In the genomic region with DNA sequence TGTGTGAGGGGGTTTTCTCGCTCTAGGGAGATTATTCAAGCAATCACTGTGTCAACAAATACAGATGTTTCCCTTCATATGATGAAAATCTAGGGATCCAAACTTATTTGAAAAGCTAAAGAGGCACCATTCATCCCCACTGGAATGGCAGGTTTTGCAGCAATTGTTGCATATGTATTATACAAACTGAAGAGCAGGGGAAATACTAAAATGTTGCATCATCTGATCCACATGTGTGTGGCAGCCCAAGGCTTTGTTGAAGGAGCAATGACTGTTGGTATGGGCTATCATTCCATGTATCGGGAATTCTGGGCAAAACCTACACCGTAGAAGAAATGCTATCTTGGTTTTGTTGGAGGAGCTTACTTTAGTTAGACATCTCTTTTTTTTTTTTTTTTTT, we compare ENCODE assay signal across 33 cellular contexts. TPM values are rescaled to one million over a fixed set of nuclear protein-coding genes. Genes with fewer than 3 reads are reported as not detected.
DNase-seq lines count a peak whose midpoint lies in the region; ATAC-seq, FAIRE-seq and TF ChIP-seq lines count a peak whose summit lies in the region.
"Had no signal": no experiment of that assay in that cellular context is flagged by ENCODE, and none has a peak within 500 bp of the region (broad histone marks: within the 10 kb centered on the region; RNA-seq: fewer than 3 reads in every experiment).

No MANE protein-coding gene starts in this region.

- TF ChIP-seq RAD21 in HepG2 (CRISPR knock-in tag; IDR thresholded peaks at IDR 0.05): no peak

- CTCF ChIA-PET in HepG2 (lab: Yijun Ruan, JAX; ENCODE audit: low intra/inter-chr PET ratio, low total read pairs): no interaction called here
- CTCF ChIA-PET in WTC11 (lab: Charles Lee): interaction anchor here (0.6 to 2.0 kb wide), 5 partner anchors 10 to 122 kb away, joined by 3 to 7 read pairs (median 3); a partner anchor contains a TSS

- H3K9ac ChIP-seq in HepG2 (ENCODE audit: insufficient read depth, low read depth, low read length): no peak overlapping the region

- no peak overlapping the region for H3K4me2 ChIP-seq in HepG2 (ENCODE audit: low read depth, low read length)
- H3K4me2 ChIP-seq: A549 had no signal

- H3K4me3 Mint-ChIP-seq in WTC11: no peak overlapping the region
- H3K4me3 Mint-ChIP-seq: activated CD4-positive, alpha-beta T cell treated with anti-CD3 and anti-CD28 coated beads for 36 hours; activated CD8-positive, alpha-beta T cell treated with anti-CD3 and anti-CD28 coated beads for 36 hours; activated T-helper 1 cell treated with anti-CD3 and anti-CD28 coated beads, Interleukin-12 subunit alpha, Interleukin-12 subunit beta, Interleukin-2, Interleukin-4 antibody, amounts not matched to agents 30 ng/mL and 10 ng/mL and 1 ng/mL, durations not matched to agents 14 hours and 24 hours and 36 hours; stimulated activated naive CD8-positive, alpha-beta T cell treated with anti-CD3 and anti-CD28 coated beads, Interleukin-15, amount 100 ng/mL, for 72 hours had no signal

- H3K9me3 Mint-ChIP-seq in WTC11: peaks cover 1% of the 10 kb centered on the region; the same call in 1 of the 2 replicates
- H3K9me3 Mint-ChIP-seq: activated CD8-positive, alpha-beta T cell treated with anti-CD3 and anti-CD28 coated beads for 36 hours; activated T-helper 1 cell treated with anti-CD3 and anti-CD28 coated beads, Interleukin-12 subunit alpha, Interleukin-12 subunit beta, Interleukin-2, Interleukin-4 antibody, amounts not matched to agents 30 ng/mL and 10 ng/mL and 1 ng/mL, durations not matched to agents 14 hours and 24 hours and 36 hours; CD4-positive, CD25-positive, alpha-beta regulatory T cell; IgD-negative memory B cell; stimulated activated naive CD8-positive, alpha-beta T cell treated with anti-CD3 and anti-CD28 coated beads, Interleukin-15, amount 100 ng/mL, for 72 hours had no signal

- TF ChIP-seq CTCF in HepG2 (CRISPR knock-in tag; IDR thresholded peaks at IDR 0.05): no peak
- no peak for TF ChIP-seq CTCF in right lobe of liver (IDR thresholded peaks at IDR 0.05)
- no peak for TF ChIP-seq CTCF in WTC11 (IDR thresholded peaks at IDR 0.05)
- TF ChIP-seq CTCF in fibroblast of pulmonary artery (IDR thresholded peaks at IDR 0.05; ENCODE audit: low read length, missing control alignments): no peak

- peaks cover 39% of the 10 kb centered on the region for H3K4me1 Mint-ChIP-seq in WTC11

- H3K27ac Mint-ChIP-seq in WTC11: peak overlapping the region; percentile 48; the same call in 1 of the 2 replicates
- H3K27ac Mint-ChIP-seq: activated CD4-positive, alpha-beta T cell treated with anti-CD3 and anti-CD28 coated beads for 36 hours; activated CD8-positive, alpha-beta T cell treated with anti-CD3 and anti-CD28 coated beads for 36 hours; activated T-helper 1 cell treated with anti-CD3 and anti-CD28 coated beads, Interleukin-12 subunit alpha, Interleukin-12 subunit beta, Interleukin-2, Interleukin-4 antibody, amounts not matched to agents 30 ng/mL and 10 ng/mL and 1 ng/mL, durations not matched to agents 14 hours and 24 hours and 36 hours; brain; CD4-positive, CD25-positive, alpha-beta regulatory T cell; stimulated activated naive CD8-positive, alpha-beta T cell treated with anti-CD3 and anti-CD28 coated beads, Interleukin-15, amount 100 ng/mL, for 72 hours had no signal

- H4K20me1 ChIP-seq in HepG2 (ENCODE audit: insufficient read depth, low read length): no peaks in the 10 kb centered on the region

- H3K27ac ChIP-seq in HepG2 (ENCODE audit: extremely low read length, insufficient read depth, low read length) (no peak overlapping the region), right lobe of liver (no peak overlapping the region)
- H3K27ac ChIP-seq: A549, left ventricle myocardium inferior, right atrium auricular region, thoracic aorta had no signal

- no peaks in the 10 kb centered on the region for H3K79me2 ChIP-seq in HepG2 (ENCODE audit: insufficient read depth, low read length)

- peaks cover 40% of the 10 kb centered on the region for H3K4me1 ChIP-seq in HepG2 (ENCODE audit: insufficient read depth, low read length)
- H3K4me1 ChIP-seq in right lobe of liver: peaks cover 0 to 9% (median 4%) of the 10 kb centered on the region in 4 donors

- intact Hi-C loops in HepG2 (cut with micrococcal nuclease; ENCODE audit: unreplicated experiment) (no loop called here), right lobe of liver (cut with DNase I) (no loop called here)

- POLR2A ChIA-PET in HepG2 (lab: Yijun Ruan, JAX): no interaction called here
- POLR2A ChIA-PET in WTC11 (lab: Charles Lee): no interaction called here

- H3K9me3 ChIP-seq in HepG2 (ENCODE audit: low read length) (no peaks in the 10 kb centered on the region), right lobe of liver (no peaks in the 10 kb centered on the region)
- H3K9me3 ChIP-seq: left ventricle myocardium inferior, right atrium auricular region, thoracic aorta had no signal

- DNase-seq in HepG2 (ENCODE audit: low spot score) (no peak), right lobe of liver (no peak), WTC11 (ENCODE audit: low spot score) (no peak), fibroblast of pulmonary artery (ENCODE audit: low read depth) (peak; percentile 23), NCI-H345 treated with DMSO at 0.1 percent for 48 hours (lab: John Stamatoyannopoulos, UW; ENCODE audit: unreplicated experiment) (no peak), NCI-H524 (lab: John Stamatoyannopoulos, UW) (no peak), iPS-NIHi7 (ENCODE audit: extremely low spot score) (no peak)
- DNase-seq in stimulated activated naive CD4-positive, alpha-beta T cell treated with Interleukin-2 at 50 U/mL for 16 hours (lab: John Stamatoyannopoulos, UW): no peak
- DNase-seq: activated CD4-positive, alpha-beta T cell treated with anti-CD3 and anti-CD28 coated beads for 36 hours; activated CD8-positive, alpha-beta memory T cell treated with anti-CD3 and anti-CD28 coated beads, Interleukin-2, amount 50 U/mL, for 48 hours; activated CD8-positive, alpha-beta T cell treated with anti-CD3 and anti-CD28 coated beads for 36 hours; activated naive CD4-positive, alpha-beta T cell treated with anti-CD3 and anti-CD28 coated beads, Interleukin-2, amount 50 U/mL, for 16 hours; AML-193; amniotic stem cell; CD4-positive, CD25-positive, alpha-beta regulatory T cell; cerebellar nuclear complex; DMS 273 treated with DMSO at 0.1 percent for 48 hours; left ventricle myocardium inferior; NCI-H1092; NCI-H1694; NCI-H774; stimulated activated CD4-positive, alpha-beta T cell treated with anti-CD3 and anti-CD28 coated beads, Interleukin-1b, Interleukin-23, amount 100 ng/mL, for 48 hours; stimulated activated naive CD8-positive, alpha-beta T cell treated with anti-CD3 and anti-CD28 coated beads, Interleukin-15, amount 100 ng/mL, for 72 hours; SW 1271 had no signal

- FAIRE-seq in HepG2 (lab: Jason Lieb, UNC): no peak
- FAIRE-seq: A549, islet of Langerhans, urothelium cell line had no signal

- H2AFZ ChIP-seq in HepG2 (ENCODE audit: low read length): no peak overlapping the region

- TF ChIP-seq POLR2A in HepG2 (IDR thresholded peaks at IDR 0.05; ENCODE audit: insufficient read depth in 1 of 2, low read depth in 2 of 2, low read length in 2 of 2) (no peak), right lobe of liver (IDR thresholded peaks at IDR 0.05) (no peak)

- in situ Hi-C loops in HepG2 (cut with HindIII; ENCODE audit: extremely low pct_ligation_motif_present, low pct_unique_long_range_greater_than_20kb): no loop called here

- H3K36me3 ChIP-seq in HepG2 (replicated peaks in 1 of 2; ENCODE audit: control insufficient read depth in 1 of 2, insufficient read depth in 2 of 2, low read length in 2 of 2) (no peaks in the 10 kb centered on the region), right lobe of liver (no peaks in the 10 kb centered on the region)
- H3K36me3 ChIP-seq: left ventricle myocardium inferior, right atrium auricular region, thoracic aorta had no signal

- 86% methylated on average over 3 of the region's 3 CpGs for WGBS in HepG2 (ENCODE audit: low lambda C conversion rate)
- WGBS in right lobe of liver (ENCODE audit: insufficient coverage, low coverage, low lambda C conversion rate, missing lambda C conversion rate): 88% methylated on average over 3 of the region's 3 CpGs

- no peaks in the 10 kb centered on the region for H3K36me3 Mint-ChIP-seq in WTC11
- H3K36me3 Mint-ChIP-seq: CD4-positive, CD25-positive, alpha-beta regulatory T cell; IgD-negative memory B cell had no signal

- TF ChIP-seq EP300 in HepG2 (IDR thresholded peaks at IDR 0.05; ENCODE audit: low read depth in 2 of 2, low read length in 2 of 2): no peak
- no peak for TF ChIP-seq EP300 in HepG2 (CRISPR knock-in tag; IDR thresholded peaks at IDR 0.05; ENCODE audit: borderline replicate concordance)

- BruUV-seq in HepG2 (replicated peaks; lab: Mats Ljungman, UMichigan): no TSS peak

- H3K27me3 Mint-ChIP-seq in WTC11 (ENCODE audit: low read depth): peaks cover 3% of the 10 kb centered on the region; the same call in 1 of the 2 replicates

- ATAC-seq in HepG2: no peak
- ATAC-seq in right lobe of liver: no peak
- no peak for ATAC-seq in WTC11
- ATAC-seq: A549; activated CD4-positive, alpha-beta T cell treated with anti-CD3 and anti-CD28 coated beads for 36 hours; activated CD8-positive, alpha-beta T cell treated with anti-CD3 and anti-CD28 coated beads for 36 hours; stimulated activated naive CD8-positive, alpha-beta T cell treated with anti-CD3 and anti-CD28 coated beads, Interleukin-15, amount 100 ng/mL, for 72 hours had no signal

- no peak overlapping the region for H3K4me3 ChIP-seq in HepG2 (replicated peaks in 1 of 3; ENCODE audit: insufficient read depth in 1 of 3, low read depth in 2 of 3, low read length in 3 of 3)
- no peak overlapping the region for H3K4me3 ChIP-seq in right lobe of liver
- H3K4me3 ChIP-seq in fibroblast of pulmonary artery (replicated peaks; ENCODE audit: low read depth, low read length): no peak overlapping the region
- H3K4me3 ChIP-seq: A549, left ventricle myocardium inferior, right atrium auricular region, thoracic aorta had no signal

- H3K27me3 ChIP-seq in HepG2 (ENCODE audit: control insufficient read depth in 1 of 2, insufficient read depth in 2 of 2, low read length in 2 of 2) (no peaks in the 10 kb centered on the region), right lobe of liver (no peaks in the 10 kb centered on the region)
- H3K27me3 ChIP-seq: right atrium auricular region had no signal

RNA-seq across cellular contexts. Expression of a gene that starts 4.1 kb away (rescaled TPM):
- total RNA-seq in HepG2 (2016; rRNA removed; fragmentation: Illumina TruSeq; extraction: Trizol): 2.6 and 5.0 TPM in 2 replicates
- total RNA-seq in HepG2 (2016; cell fraction: cytosol; rRNA removed; fragmentation: Illumina TruSeq; extraction: Trizol; ENCODE audit: low read depth): 2.2 and 2.3 TPM in 2 replicates
- 1.9 and 5.0 TPM in 2 replicates for total RNA-seq in HepG2 (2016; cell fraction: insoluble cytoplasmic fraction; rRNA removed; fragmentation: Illumina TruSeq; extraction: Trizol)
- 2.7 and 2.9 TPM in 2 replicates for total RNA-seq in HepG2 (2016; cell fraction: membrane; rRNA removed; fragmentation: Illumina TruSeq; extraction: Trizol)
- total RNA-seq in HepG2 (2016; cell fraction: nucleus; rRNA removed; fragmentation: Illumina TruSeq; extraction: Trizol): 8.8 and 9.0 TPM in 2 replicates
- polyA plus RNA-seq in HepG2 (2011; rRNA removed): 7.8 and 9.5 TPM in 2 replicates
- 3.0 and 3.2 TPM in 2 replicates for polyA plus RNA-seq in HepG2 (2011; cell fraction: cytosol; rRNA removed)
- 63.5 and 64.1 TPM in 2 replicates for polyA plus RNA-seq in HepG2 (2011; cell fraction: nucleus; rRNA removed)
- 4.6 and 6.6 TPM in 2 replicates for polyA plus RNA-seq in HepG2 (2012)
- polyA plus RNA-seq in HepG2 (2016; cell fraction: cytosol; fragmentation: Illumina TruSeq; extraction: Trizol; ENCODE audit: low read depth): 0.79 and 1.2 TPM in 2 replicates
- polyA plus RNA-seq in HepG2 (2016; cell fraction: insoluble cytoplasmic fraction; fragmentation: Illumina TruSeq; extraction: Trizol; ENCODE audit: low read depth): 2.1 and 3.5 TPM in 2 replicates
- polyA plus RNA-seq in HepG2 (2016; cell fraction: membrane; fragmentation: Illumina TruSeq; extraction: Trizol; ENCODE audit: low read depth): 1.5 and 1.6 TPM in 2 replicates
- polyA plus RNA-seq in HepG2 (2016; cell fraction: nucleus; fragmentation: Illumina TruSeq; extraction: Trizol; ENCODE audit: insufficient read depth, low read depth): 20.9 and 21.1 TPM in 2 replicates
- 10.3 and 11.0 TPM in 2 replicates for polyA minus RNA-seq in HepG2 (2011; rRNA and poly(A)+ RNA removed; ENCODE audit: low replicate concordance)
- 1.3 and 2.6 TPM in 2 replicates for polyA minus RNA-seq in HepG2 (2011; cell fraction: cytosol; rRNA and poly(A)+ RNA removed)
- 17.3 and 22.3 TPM in 2 replicates for polyA minus RNA-seq in HepG2 (2011; cell fraction: nucleus; rRNA and poly(A)+ RNA removed)
- 1 to 10 TPM; 4.7 to 8.2 (median 6.3) TPM for total RNA-seq in right lobe of liver
- 38.0 to 46.0 TPM (median 40.5 TPM) in 3 replicates for total RNA-seq in WTC11 (2021)

RNA-seq across cellular contexts. Expression of a gene that starts 13.8 kb away (rescaled TPM):
- total RNA-seq in HepG2 (2016; rRNA removed; fragmentation: Illumina TruSeq; extraction: Trizol) (0.17 and 0.20 TPM in 2 replicates), right lobe of liver (1 to 10 TPM in 1 of 6 experiments, under 1 TPM in 5; 0.24 to 1.4 (median 0.71) TPM), WTC11 (2021) (0.16 to 0.39 TPM (median 0.21 TPM) in 3 replicates)
- total RNA-seq in HepG2 (2016; cell fraction: cytosol; rRNA removed; fragmentation: Illumina TruSeq; extraction: Trizol; ENCODE audit: low read depth): not detected in 2 replicates
- total RNA-seq in HepG2 (2016; cell fraction: insoluble cytoplasmic fraction; rRNA removed; fragmentation: Illumina TruSeq; extraction: Trizol): 0.21 and 0.30 TPM in 2 replicates
- 0.14 and 0.15 TPM in 2 replicates for total RNA-seq in HepG2 (2016; cell fraction: membrane; rRNA removed; fragmentation: Illumina TruSeq; extraction: Trizol)
- total RNA-seq in HepG2 (2016; cell fraction: nucleus; rRNA removed; fragmentation: Illumina TruSeq; extraction: Trizol): 0.16 TPM in 1 of 2 replicates, not detected in the other
- polyA plus RNA-seq in HepG2 (2011; rRNA removed): 0.05 and 0.07 TPM in 2 replicates
- polyA plus RNA-seq in HepG2 (2011; cell fraction: cytosol; rRNA removed): 0.03 and 0.12 TPM in 2 replicates
- polyA plus RNA-seq in HepG2 (2011; cell fraction: nucleus; rRNA removed): 0.07 and 0.08 TPM in 2 replicates
- polyA plus RNA-seq in HepG2 (2012): 0.19 and 0.44 TPM in 2 replicates
- polyA plus RNA-seq in HepG2 (2016; cell fraction: cytosol; fragmentation: Illumina TruSeq; extraction: Trizol; ENCODE audit: low read depth): not detected in 2 replicates
- 0.20 and 0.25 TPM in 2 replicates for polyA plus RNA-seq in HepG2 (2016; cell fraction: insoluble cytoplasmic fraction; fragmentation: Illumina TruSeq; extraction: Trizol; ENCODE audit: low read depth)
- 0.14 and 0.23 TPM in 2 replicates for polyA plus RNA-seq in HepG2 (2016; cell fraction: membrane; fragmentation: Illumina TruSeq; extraction: Trizol; ENCODE audit: low read depth)
- polyA plus RNA-seq in HepG2 (2016; cell fraction: nucleus; fragmentation: Illumina TruSeq; extraction: Trizol; ENCODE audit: insufficient read depth, low read depth): not detected in 2 replicates
- polyA minus RNA-seq in HepG2 (2011; rRNA and poly(A)+ RNA removed; ENCODE audit: low replicate concordance): 0.22 TPM in 1 of 2 replicates, not detected in the other
- not detected in 2 replicates for polyA minus RNA-seq in HepG2 (2011; cell fraction: cytosol; rRNA and poly(A)+ RNA removed)
- polyA minus RNA-seq in HepG2 (2011; cell fraction: nucleus; rRNA and poly(A)+ RNA removed): 0.25 TPM in 1 of 2 replicates, not detected in the other
- total RNA-seq: activated CD8-positive, alpha-beta T cell treated with anti-CD3 and anti-CD28 coated beads for 36 hours; CD4-positive, CD25-positive, alpha-beta regulatory T cell; RPMI7951 had no signal

RNA-seq across cellular contexts. Expression of a gene that starts 51.3 kb away (rescaled TPM):
- 66.3 and 76.8 TPM in 2 replicates for total RNA-seq in HepG2 (2016; rRNA removed; fragmentation: Illumina TruSeq; extraction: Trizol)
- 32.9 and 37.0 TPM in 2 replicates for total RNA-seq in HepG2 (2016; cell fraction: cytosol; rRNA removed; fragmentation: Illumina TruSeq; extraction: Trizol; ENCODE audit: low read depth)
- total RNA-seq in HepG2 (2016; cell fraction: insoluble cytoplasmic fraction; rRNA removed; fragmentation: Illumina TruSeq; extraction: Trizol): 64.5 and 67.8 TPM in 2 replicates
- total RNA-seq in HepG2 (2016; cell fraction: membrane; rRNA removed; fragmentation: Illumina TruSeq; extraction: Trizol): 57.5 and 79.5 TPM in 2 replicates
- total RNA-seq in HepG2 (2016; cell fraction: nucleus; rRNA removed; fragmentation: Illumina TruSeq; extraction: Trizol): 53.8 and 61.6 TPM in 2 replicates
- 51.0 and 51.1 TPM in 2 replicates for polyA plus RNA-seq in HepG2 (2011; rRNA removed)
- 42.1 and 59.2 TPM in 2 replicates for polyA plus RNA-seq in HepG2 (2011; cell fraction: cytosol; rRNA removed)
- 183 and 211 TPM in 2 replicates for polyA plus RNA-seq in HepG2 (2011; cell fraction: nucleus; rRNA removed)
- polyA plus RNA-seq in HepG2 (2012): 23.8 and 25.1 TPM in 2 replicates
- 23.7 and 32.2 TPM in 2 replicates for polyA plus RNA-seq in HepG2 (2016; cell fraction: cytosol; fragmentation: Illumina TruSeq; extraction: Trizol; ENCODE audit: low read depth)
- polyA plus RNA-seq in HepG2 (2016; cell fraction: insoluble cytoplasmic fraction; fragmentation: Illumina TruSeq; extraction: Trizol; ENCODE audit: low read depth): 64.6 and 74.5 TPM in 2 replicates
- polyA plus RNA-seq in HepG2 (2016; cell fraction: membrane; fragmentation: Illumina TruSeq; extraction: Trizol; ENCODE audit: low read depth): 48.0 and 61.2 TPM in 2 replicates
- polyA plus RNA-seq in HepG2 (2016; cell fraction: nucleus; fragmentation: Illumina TruSeq; extraction: Trizol; ENCODE audit: insufficient read depth, low read depth): 102 and 107 TPM in 2 replicates
- 111 and 194 TPM in 2 replicates for polyA minus RNA-seq in HepG2 (2011; rRNA and poly(A)+ RNA removed; ENCODE audit: low replicate concordance)
- 18.1 and 20.3 TPM in 2 replicates for polyA minus RNA-seq in HepG2 (2011; cell fraction: cytosol; rRNA and poly(A)+ RNA removed)
- polyA minus RNA-seq in HepG2 (2011; cell fraction: nucleus; rRNA and poly(A)+ RNA removed): 29.8 and 41.8 TPM in 2 replicates
- total RNA-seq in right lobe of liver: 10 to 100 TPM; 16.0 to 23.0 (median 20.4) TPM
- 94.8 to 105 TPM (median 96.5 TPM) in 3 replicates for total RNA-seq in WTC11 (2021)
